Comparison of ENCODE assay signal across 25 cellular contexts in the genomic region with DNA sequence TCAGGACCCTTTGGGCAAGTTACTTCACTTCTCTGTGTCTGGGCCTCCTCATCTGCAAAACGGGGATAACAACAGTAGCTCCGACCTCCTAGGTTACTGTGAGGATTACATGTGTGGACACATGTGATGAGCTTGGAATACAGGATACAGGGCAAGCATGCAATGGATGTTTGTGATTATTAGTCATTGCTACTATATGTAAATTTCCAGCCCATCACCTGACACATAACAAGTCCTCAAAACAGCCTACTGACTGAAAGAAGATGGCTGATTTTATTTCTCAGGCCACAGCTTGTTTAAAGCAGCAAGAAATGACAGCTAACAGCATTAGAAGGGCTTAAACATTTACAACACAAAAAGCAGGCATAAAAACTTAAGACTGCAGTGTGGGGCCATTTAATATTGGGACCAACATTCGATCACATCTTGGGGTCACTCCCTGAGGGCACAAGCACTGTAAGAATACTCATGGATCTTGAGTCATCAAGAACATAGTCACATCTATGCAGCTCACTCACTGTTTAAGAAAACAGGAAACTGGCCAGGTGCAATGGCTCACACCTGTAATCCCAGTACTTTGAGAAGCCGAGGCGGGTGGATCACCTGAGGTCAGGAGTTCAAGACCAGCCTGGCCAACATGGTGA. TPM values are rescaled to one million over a fixed set of nuclear protein-coding genes. Genes with fewer than 3 reads are reported as not detected.
A peak's percentile ranks its signal among the peaks of the same experiment; 100 is the strongest.
DNase-seq lines count a peak whose midpoint lies in the region; ATAC-seq and TF ChIP-seq lines count a peak whose summit lies in the region.
"Had no signal": no experiment of that assay in that cellular context is flagged by ENCODE, and none has a peak within 500 bp of the region (broad histone marks: within the 10 kb centered on the region; RNA-seq: fewer than 3 reads in every experiment).

No MANE protein-coding gene starts in this region.

- H2BK15ac ChIP-seq in H9 (ENCODE audit: low read depth, low read length): no peak overlapping the region

- no peaks in the 10 kb centered on the region for H3K9me2 ChIP-seq in OCI-LY7 (ENCODE audit: insufficient read depth, low read length)

- peak; percentile 21 for DNase-seq in activated CD4-positive, alpha-beta T cell treated with anti-CD3 and anti-CD28 coated beads for 36 hours
- DNase-seq in activated CD4-positive, alpha-beta T cell treated with anti-CD3 and anti-CD28 coated beads for 4 hours: no peak
- DNase-seq in H9 (no peak), mammary epithelial cell (peak; percentile 84), OCI-LY7 (ENCODE audit: low spot score) (no peak)
- no peak for DNase-seq in CD8-positive, alpha-beta T cell
- DNase-seq: activated CD4-positive, alpha-beta T cell treated with anti-CD3 and anti-CD28 coated beads, Interleukin-2, amount 50 U/mL, for 4 hours; activated naive CD4-positive, alpha-beta T cell treated with anti-CD3 and anti-CD28 coated beads, Interleukin-2, amount 10 ng/mL, durations not matched to agents 7 days and 5 days; activated T-cell treated with anti-CD3 and anti-CD28 coated beads, Interleukin-2, amount 50 U/mL, for 24 hours; aorta; DMS 273 treated with DMSO at 0.1 percent for 48 hours; effector CD4-positive, alpha-beta T cell; naive B cell; NCI-H1417; NCI-H2107; NCI-H510A; ovary; stimulated activated CD4-positive, alpha-beta T cell treated with anti-CD3 and anti-CD28 coated beads, Interleukin-2, amount 100 ng/mL, for 24 hours; stomach; SW 1271 had no signal

- H3K36me3 Mint-ChIP-seq in activated CD4-positive, alpha-beta T cell treated with anti-CD3 and anti-CD28 coated beads for 36 hours (ENCODE audit: low read depth): no peaks in the 10 kb centered on the region
- no peaks in the 10 kb centered on the region for H3K36me3 Mint-ChIP-seq in H9 (ENCODE audit: insufficient read depth in 1 of 3, low read depth in 3 of 3)
- H3K36me3 Mint-ChIP-seq in CD8-positive, alpha-beta T cell: no peaks in the 10 kb centered on the region
- H3K36me3 Mint-ChIP-seq: activated naive CD4-positive, alpha-beta T cell treated with anti-CD3 and anti-CD28 coated beads, Interleukin-2, amount 10 ng/mL, durations not matched to agents 7 days and 5 days; naive B cell had no signal

- no peaks in the 10 kb centered on the region for H3K23me2 ChIP-seq in H9 (ENCODE audit: insufficient read length, low read depth, low read length, poor library complexity, severe bottlenecking)

- no peaks in the 10 kb centered on the region for H4K20me1 ChIP-seq in H9 (ENCODE audit: control insufficient read depth, insufficient read depth, insufficient read length)
- H4K20me1 ChIP-seq in mammary epithelial cell (ENCODE audit: insufficient read depth, low read length): no peaks in the 10 kb centered on the region
- H4K20me1 ChIP-seq in OCI-LY7 (ENCODE audit: insufficient read depth, low read length): no peaks in the 10 kb centered on the region
- H4K20me1 ChIP-seq: BLaER1 had no signal

- H3K9me3 Mint-ChIP-seq in activated CD4-positive, alpha-beta T cell treated with anti-CD3 and anti-CD28 coated beads for 36 hours (ENCODE audit: low read depth): no peaks in the 10 kb centered on the region
- no peaks in the 10 kb centered on the region for H3K9me3 Mint-ChIP-seq in H9
- no peaks in the 10 kb centered on the region for H3K9me3 Mint-ChIP-seq in CD8-positive, alpha-beta T cell
- H3K9me3 Mint-ChIP-seq: activated naive CD4-positive, alpha-beta T cell treated with anti-CD3 and anti-CD28 coated beads, Interleukin-2, amount 10 ng/mL, durations not matched to agents 7 days and 5 days; activated T-cell treated with anti-CD3 and anti-CD28 coated beads, Interleukin-2, amount 50 U/mL, for 24 hours; naive B cell had no signal

- no peak overlapping the region for H2BK120ac ChIP-seq in H9 (ENCODE audit: low read depth, low read length, poor library complexity, severe bottlenecking)

- H3K4me2 ChIP-seq in H9 (ENCODE audit: insufficient read depth, insufficient read length, low read length) (no peak overlapping the region), mammary epithelial cell (ENCODE audit: insufficient read depth, low read depth, low read length) (no peak overlapping the region), OCI-LY7 (ENCODE audit: low read length) (no peak overlapping the region)
- H3K4me2 ChIP-seq: BLaER1 had no signal

- H3K27me3 ChIP-seq in H9 (ENCODE audit: insufficient read depth, low read length) (no peaks in the 10 kb centered on the region), mammary epithelial cell (ENCODE audit: insufficient read depth, low read length) (no peaks in the 10 kb centered on the region), neutrophil (no peaks in the 10 kb centered on the region)
- H3K27me3 ChIP-seq in CD8-positive, alpha-beta T cell (ENCODE audit: insufficient read depth, low read length): no peaks in the 10 kb centered on the region
- H3K27me3 ChIP-seq: BLaER1, ovary, stomach had no signal

- CTCF ChIA-PET in activated CD4-positive, alpha-beta T cell treated with anti-CD3 and anti-CD28 coated beads for 36 hours (lab: Charles Lee): interaction anchor here (0.5 to 2.1 kb wide), 4 partner anchors 50 to 506 kb away, joined by 3 to 6 read pairs (median 3); a partner anchor contains a TSS
- CTCF ChIA-PET in mammary epithelial cell (lab: Charles Lee; ENCODE audit: low non-redundant PET) (interaction anchor here (0.6 kb wide), 2 partner anchors 34 to 50 kb away, joined by 4 to 6 read pairs; no protein-coding TSS in a partner anchor), OCI-LY7 (lab: Charles Lee; ENCODE audit: unreplicated experiment) (no interaction called here)
- CTCF ChIA-PET in CD8-positive, alpha-beta T cell (lab: Charles Lee): interaction anchor here (0.7 to 1.0 kb wide), 2 partner anchors 12 to 21 kb away, joined by 3 read pairs; no protein-coding TSS in a partner anchor

- no peak overlapping the region for H2BK5ac ChIP-seq in H9 (ENCODE audit: insufficient read length, low read length)

- TF ChIP-seq CTCF in H9 (conservative IDR thresholded peaks at IDR 0.05): no peak
- TF ChIP-seq CTCF in mammary epithelial cell (conservative IDR thresholded peaks at IDR 0.05 in 1 of 2, IDR thresholded peaks at IDR 0.05 in 1 of 2; ENCODE audit: extremely low read depth in 1 of 2, insufficient read depth in 1 of 2, low read depth in 1 of 2, low read length in 2 of 2): no peak
- TF ChIP-seq CTCF in neutrophil (IDR thresholded peaks at IDR 0.05): no peak
- TF ChIP-seq CTCF in CD8-positive, alpha-beta T cell (IDR thresholded peaks at IDR 0.05): no peak
- TF ChIP-seq CTCF in OCI-LY7 (conservative IDR thresholded peaks at IDR 0.05; ENCODE audit: low read length): no peak

- no peak overlapping the region for H3K18ac ChIP-seq in H9 (ENCODE audit: insufficient read length, low read depth, low read length)

- H3K27me3 Mint-ChIP-seq in activated CD4-positive, alpha-beta T cell treated with anti-CD3 and anti-CD28 coated beads for 36 hours: no peaks in the 10 kb centered on the region
- no peaks in the 10 kb centered on the region for H3K27me3 Mint-ChIP-seq in H9 (ENCODE audit: low read depth)
- peaks cover 1% of the 10 kb centered on the region for H3K27me3 Mint-ChIP-seq in CD8-positive, alpha-beta T cell (ENCODE audit: low read depth)
- H3K27me3 Mint-ChIP-seq: activated T-cell treated with anti-CD3 and anti-CD28 coated beads, Interleukin-2, amount 50 U/mL, for 24 hours had no signal

- no peak overlapping the region for H3K4me3 Mint-ChIP-seq in activated CD4-positive, alpha-beta T cell treated with anti-CD3 and anti-CD28 coated beads for 36 hours
- no peak overlapping the region for H3K4me3 Mint-ChIP-seq in H9
- H3K4me3 Mint-ChIP-seq in CD8-positive, alpha-beta T cell: no peak overlapping the region
- H3K4me3 Mint-ChIP-seq: activated naive CD4-positive, alpha-beta T cell treated with anti-CD3 and anti-CD28 coated beads, Interleukin-2, amount 10 ng/mL, durations not matched to agents 7 days and 5 days; activated T-cell treated with anti-CD3 and anti-CD28 coated beads, Interleukin-2, amount 50 U/mL, for 24 hours; naive B cell had no signal

- POLR2A ChIA-PET in activated CD4-positive, alpha-beta T cell treated with anti-CD3 and anti-CD28 coated beads for 36 hours (lab: Charles Lee): no interaction called here
- POLR2A ChIA-PET in CD8-positive, alpha-beta T cell (lab: Charles Lee): no interaction called here
- POLR2A ChIA-PET in OCI-LY7 (lab: Charles Lee): no interaction called here

- H3K4me1 ChIP-seq in H9 (ENCODE audit: insufficient read depth, low read length): peaks cover 9% of the 10 kb centered on the region
- H3K4me1 ChIP-seq in mammary epithelial cell (ENCODE audit: insufficient read depth, low read length): peaks cover 15% of the 10 kb centered on the region
- peaks cover 32 to 36% of the 10 kb centered on the region in 2 experiments for H3K4me1 ChIP-seq in neutrophil (ENCODE audit: control insufficient read depth in 1 of 2, insufficient read depth in 1 of 2, low read depth in 1 of 2, low read length in 1 of 2)
- H3K4me1 ChIP-seq in CD8-positive, alpha-beta T cell (ENCODE audit: insufficient read depth, low read length): peaks cover 15% of the 10 kb centered on the region
- peaks cover 5% of the 10 kb centered on the region for H3K4me1 ChIP-seq in OCI-LY7 (ENCODE audit: insufficient read depth, low read length, poor library complexity, severe bottlenecking)

- H3K79me1 ChIP-seq in H9 (ENCODE audit: insufficient read depth, low read depth, low read length, poor library complexity, severe bottlenecking): peaks cover 2% of the 10 kb centered on the region

- no peak overlapping the region for H3K27ac Mint-ChIP-seq in activated CD4-positive, alpha-beta T cell treated with anti-CD3 and anti-CD28 coated beads for 36 hours
- H3K27ac Mint-ChIP-seq in H9: no peak overlapping the region
- no peak overlapping the region for H3K27ac Mint-ChIP-seq in CD8-positive, alpha-beta T cell
- H3K27ac Mint-ChIP-seq: activated naive CD4-positive, alpha-beta T cell treated with anti-CD3 and anti-CD28 coated beads, Interleukin-2, amount 10 ng/mL, durations not matched to agents 7 days and 5 days; activated T-cell treated with anti-CD3 and anti-CD28 coated beads, Interleukin-2, amount 50 U/mL, for 24 hours; naive B cell had no signal

- ATAC-seq in activated CD4-positive, alpha-beta T cell treated with anti-CD3 and anti-CD28 coated beads for 36 hours: peak; percentile 47
- ATAC-seq in CD8-positive, alpha-beta T cell: no peak
- ATAC-seq in HG02763 (IDR thresholded peaks at IDR 0.05; ENCODE audit: unreplicated experiment): no peak
- ATAC-seq: Right ventricle myocardium inferior had no signal

- in situ Hi-C loops in mammary epithelial cell (cut with MboI; ENCODE audit: low sequenced_read_pairs in 2 of 2): no loop called here

- H3K14ac ChIP-seq in H9 (ENCODE audit: insufficient read depth, low read length): no peak overlapping the region

- H3K27ac ChIP-seq in H9 (ENCODE audit: insufficient read length, low read depth, low read length) (peak overlapping the region; percentile 42), mammary epithelial cell (ENCODE audit: insufficient read depth, low read depth, low read length) (no peak overlapping the region), neutrophil (peak overlapping the region; percentile 76), OCI-LY7 (ENCODE audit: low read depth, low read length, poor library complexity, severe bottlenecking) (no peak overlapping the region)
- no peak overlapping the region for H3K27ac ChIP-seq in CD8-positive, alpha-beta T cell (ENCODE audit: low read depth, low read length)
- H3K27ac ChIP-seq: BLaER1, ovary, stomach had no signal

- WGBS in H9 (ENCODE audit: extremely low coverage, insufficient read length, low lambda C conversion rate): no CpG with 5 or more reads among the region's 5 CpGs
- WGBS in mammary epithelial cell (ENCODE audit: low coverage, missing lambda C conversion rate): 42% methylated on average over 5 of the region's 5 CpGs

- H3K4ac ChIP-seq in H9 (ENCODE audit: low read depth, low read length): no peak overlapping the region

- H3K9me3 ChIP-seq in H9 (ENCODE audit: control insufficient read depth, low read depth, low read length) (no peaks in the 10 kb centered on the region), mammary epithelial cell (replicated peaks; ENCODE audit: insufficient read depth, low read length) (no peaks in the 10 kb centered on the region), neutrophil (no peaks in the 10 kb centered on the region), OCI-LY7 (ENCODE audit: low read length) (no peaks in the 10 kb centered on the region)
- no peaks in the 10 kb centered on the region for H3K9me3 ChIP-seq in CD8-positive, alpha-beta T cell (ENCODE audit: low read length)
- H3K9me3 ChIP-seq: BLaER1, ovary, stomach had no signal

- intact Hi-C loops in activated CD4-positive, alpha-beta T cell treated with anti-CD3 and anti-CD28 coated beads for 36 hours (cut with DNase I, micrococcal nuclease): loop anchor here in 1 of 2 experiments (2.0 kb wide), 1 partner anchor 73 kb away; no protein-coding TSS in a partner anchor
- intact Hi-C loops in mammary epithelial cell (cut with micrococcal nuclease): no loop called here
- intact Hi-C loops in CD8-positive, alpha-beta T cell (cut with DNase I, micrococcal nuclease): no loop called here
- intact Hi-C loops in OCI-LY7 (cut with micrococcal nuclease; ENCODE audit: unreplicated experiment): no loop called here

- no peak overlapping the region for H3K23ac ChIP-seq in H9 (ENCODE audit: insufficient read length, low read depth, low read length)

- no peak overlapping the region for H3K56ac ChIP-seq in H9 (ENCODE audit: insufficient read length, low read depth, low read length)

- BruUV-seq in mammary epithelial cell (replicated peaks; lab: Mats Ljungman, UMichigan) (no TSS peak), OCI-LY7 (replicated peaks; lab: Mats Ljungman, UMichigan) (no TSS peak)

- H2AK5ac ChIP-seq in H9 (ENCODE audit: insufficient read length, low read length): no peak overlapping the region

- H2AFZ ChIP-seq in H9 (ENCODE audit: low read length) (no peak overlapping the region), mammary epithelial cell (ENCODE audit: low read depth, low read length) (no peak overlapping the region), OCI-LY7 (ENCODE audit: low read length) (no peak overlapping the region)

- peaks cover 25% of the 10 kb centered on the region for H3K4me1 Mint-ChIP-seq in activated CD4-positive, alpha-beta T cell treated with anti-CD3 and anti-CD28 coated beads for 36 hours
- peaks cover 32 to 35% of the 10 kb centered on the region in 2 experiments for H3K4me1 Mint-ChIP-seq in H9
- peaks cover 37% of the 10 kb centered on the region for H3K4me1 Mint-ChIP-seq in CD8-positive, alpha-beta T cell (ENCODE audit: low read depth)

- no peak overlapping the region for H3T11ph ChIP-seq in H9 (ENCODE audit: low read length)

- no peak overlapping the region for H2BK12ac ChIP-seq in H9 (ENCODE audit: insufficient read length, low read depth, low read length)

- H3K4me3 ChIP-seq in mammary epithelial cell (replicated peaks in 1 of 3; ENCODE audit: insufficient read depth in 1 of 3, low read depth in 2 of 3, low read length in 3 of 3) (no peak overlapping the region), neutrophil (ENCODE audit: low read depth in 1 of 2, low read length in 1 of 2) (peak overlapping the region in 1 of 2 experiments; percentile 30), OCI-LY7 (ENCODE audit: low read depth, low read length, poor library complexity, severe bottlenecking) (no peak overlapping the region)
- no peak overlapping the region for H3K4me3 ChIP-seq in CD8-positive, alpha-beta T cell (ENCODE audit: low read depth, low read length)
- H3K4me3 ChIP-seq: BLaER1, lung, ovary, stomach had no signal

- H4K91ac ChIP-seq in H9 (ENCODE audit: insufficient read length, low read depth, low read length): no peak overlapping the region

- H3K9ac ChIP-seq in H9 (ENCODE audit: extremely low read depth, insufficient read length, low read length) (no peak overlapping the region), mammary epithelial cell (ENCODE audit: insufficient read depth, low read length) (no peak overlapping the region)
- H3K9ac ChIP-seq: BLaER1 had no signal

- no peaks in the 10 kb centered on the region for H3K79me2 ChIP-seq in H9 (ENCODE audit: insufficient read depth, low read length)
- H3K79me2 ChIP-seq in mammary epithelial cell (ENCODE audit: insufficient read depth, low read length): no peaks in the 10 kb centered on the region
- H3K79me2 ChIP-seq in OCI-LY7 (ENCODE audit: insufficient read depth, low read depth, low read length): no peaks in the 10 kb centered on the region

- H4K8ac ChIP-seq in H9 (replicated peaks; ENCODE audit: insufficient read length, low read depth, low read length): no peak overlapping the region

- no peak overlapping the region for H4K5ac ChIP-seq in H9 (ENCODE audit: insufficient read length, low read depth, low read length)

- dilution Hi-C loops in mammary epithelial cell (cut with HindIII; ENCODE audit: low sequenced_read_pairs): loop anchor here (5.0 to 10.0 kb wide), 2 partner anchors 63 to 106 kb away; no protein-coding TSS in a partner anchor

- H3K36me3 ChIP-seq in mammary epithelial cell (ENCODE audit: insufficient read depth, low read length) (no peaks in the 10 kb centered on the region), neutrophil (no peaks in the 10 kb centered on the region), OCI-LY7 (ENCODE audit: insufficient read depth, low read length) (no peaks in the 10 kb centered on the region)
- no peaks in the 10 kb centered on the region for H3K36me3 ChIP-seq in CD8-positive, alpha-beta T cell (ENCODE audit: insufficient read depth, low read length)
- H3K36me3 ChIP-seq: BLaER1, ovary, stomach had no signal

- H2BK20ac ChIP-seq in H9 (ENCODE audit: low read depth, low read length, poor library complexity, severe bottlenecking): no peak overlapping the region

RNA-seq across cellular contexts. Expression of a gene that starts 49.6 kb away (rescaled TPM):
- 1 to 10 TPM; 1.2 TPM for total RNA-seq in activated CD4-positive, alpha-beta T cell treated with anti-CD3 and anti-CD28 coated beads for 36 hours
- 5.3 and 5.5 TPM in 2 replicates for total RNA-seq in H9 (2021)
- 1 to 10 TPM; 5.1 to 8.0 TPM for total RNA-seq in mammary epithelial cell
- polyA plus RNA-seq in mammary epithelial cell: 2.3 TPM
- polyA minus RNA-seq in mammary epithelial cell: 1.0 TPM
- total RNA-seq in CD8-positive, alpha-beta T cell: 1 to 10 TPM; 2.2 to 2.7 TPM
- 0.09 and 0.36 TPM in 2 replicates for total RNA-seq in OCI-LY7 (2014; rRNA removed; shearing (Covaris generic))
- total RNA-seq in OCI-LY7 (2022): 0.06 and 0.07 TPM in 2 replicates

Comparison
In these comparisons a context has a peak if more than half of its experiments do, and no peak if none do; other contexts are left out.
1. DNase-seq: peak in activated CD4-positive, alpha-beta T cell treated with anti-CD3 and anti-CD28 coated beads for 36 hours (single experiment) and mammary epithelial cell (single experiment); none in activated CD4-positive, alpha-beta T cell treated with anti-CD3 and anti-CD28 coated beads for 4 hours (0 of 2), H9 (single experiment), CD8-positive, alpha-beta T cell (0 of 7) and OCI-LY7 (single experiment).
2. H3K27ac ChIP-seq: peak in H9 (single experiment) and neutrophil (single experiment); none in mammary epithelial cell (single experiment), CD8-positive, alpha-beta T cell (single experiment) and OCI-LY7 (single experiment).